ENCODE assay signal across 8 cellular contexts in genomic region chr2:159807183-159808037, GRCh38. TPM values are rescaled to one million over a fixed set of nuclear protein-coding genes. Genes with fewer than 3 reads are reported as not detected.
A peak's percentile ranks its signal among the peaks of the same experiment; 100 is the strongest.
DNase-seq lines count a peak whose midpoint lies in the region; ATAC-seq and TF ChIP-seq lines count a peak whose summit lies in the region.

No MANE protein-coding gene starts in this region.

- peaks cover 4% of the 10 kb centered on the region for H3K4me1 Mint-ChIP-seq in activated CD4-positive, alpha-beta T cell treated with anti-CD3 and anti-CD28 coated beads for 36 hours
- no peaks in the 10 kb centered on the region for H3K4me1 Mint-ChIP-seq in osteocyte (ENCODE audit: unreplicated experiment)

- no peak overlapping the region for H3K27ac Mint-ChIP-seq in activated CD4-positive, alpha-beta T cell treated with anti-CD3 and anti-CD28 coated beads for 36 hours
- H3K27ac Mint-ChIP-seq in osteocyte (ENCODE audit: unreplicated experiment): no peak overlapping the region

- peaks cover 43% of the 10 kb centered on the region for H3K36me3 Mint-ChIP-seq in activated CD4-positive, alpha-beta T cell treated with anti-CD3 and anti-CD28 coated beads for 36 hours (ENCODE audit: low read depth)
- H3K36me3 Mint-ChIP-seq in osteocyte (ENCODE audit: unreplicated experiment): no peaks in the 10 kb centered on the region

- no peak overlapping the region for H3K27ac ChIP-seq in KMS-11

- no peaks in the 10 kb centered on the region for H3K27me3 Mint-ChIP-seq in activated CD4-positive, alpha-beta T cell treated with anti-CD3 and anti-CD28 coated beads for 36 hours
- peaks cover 15% of the 10 kb centered on the region for H3K27me3 Mint-ChIP-seq in osteocyte (ENCODE audit: unreplicated experiment)

- no peaks in the 10 kb centered on the region for H4K20me1 ChIP-seq in KMS-11 (ENCODE audit: insufficient read depth)

- no peak overlapping the region for H3K4me3 Mint-ChIP-seq in activated CD4-positive, alpha-beta T cell treated with anti-CD3 and anti-CD28 coated beads for 36 hours
- no peak overlapping the region for H3K4me3 Mint-ChIP-seq in osteocyte (ENCODE audit: unreplicated experiment)

- intact Hi-C loops in activated CD4-positive, alpha-beta T cell treated with anti-CD3 and anti-CD28 coated beads for 36 hours (cut with DNase I, micrococcal nuclease): loop anchor here (5.0 to 10.0 kb wide), 3 partner anchors 160 to 905 kb away; no protein-coding TSS in a partner anchor

- CTCF ChIA-PET in activated CD4-positive, alpha-beta T cell treated with anti-CD3 and anti-CD28 coated beads for 36 hours (lab: Charles Lee): interaction anchor here (0.6 to 3.0 kb wide), 12 partner anchors 9 to 379 kb away, joined by 3 to 9 read pairs (median 3); no protein-coding TSS in a partner anchor

- H3K9me3 Mint-ChIP-seq in activated CD4-positive, alpha-beta T cell treated with anti-CD3 and anti-CD28 coated beads for 36 hours (ENCODE audit: low read depth): no peaks in the 10 kb centered on the region
- H3K9me3 Mint-ChIP-seq in osteocyte (ENCODE audit: unreplicated experiment): no peaks in the 10 kb centered on the region

- H3K4me2 ChIP-seq in KMS-11: no peak overlapping the region

- H3K36me3 ChIP-seq in KMS-11 (ENCODE audit: insufficient read depth): no peaks in the 10 kb centered on the region

- DNase-seq in activated CD4-positive, alpha-beta T cell treated with anti-CD3 and anti-CD28 coated beads for 36 hours: peak; percentile 41
- DNase-seq in activated CD4-positive, alpha-beta T cell treated with anti-CD3 and anti-CD28 coated beads, Interleukin-2, amount 50 U/mL, for 4 hours: no peak
- DNase-seq in SKM-1 (lab: John Stamatoyannopoulos, UW; ENCODE audit: unreplicated experiment): peak; percentile 39
- DNase-seq in fibroblast of peridontal ligament (ENCODE audit: extremely low read depth): peak; percentile 64
- DNase-seq in osteocyte (ENCODE audit: extremely low spot score, unreplicated experiment): no peak
- no peak for DNase-seq in NK-92 (lab: John Stamatoyannopoulos, UW; ENCODE audit: unreplicated experiment)

- ATAC-seq in activated CD4-positive, alpha-beta T cell treated with anti-CD3 and anti-CD28 coated beads for 36 hours: no peak
- ATAC-seq in HG03139 (IDR thresholded peaks at IDR 0.05; ENCODE audit: unreplicated experiment): no peak

- no peak overlapping the region for H2AFZ ChIP-seq in KMS-11 (ENCODE audit: low read depth)

- no peaks in the 10 kb centered on the region for H3K79me2 ChIP-seq in KMS-11 (ENCODE audit: insufficient read depth, low read depth)

- H3K9ac ChIP-seq in KMS-11: no peak overlapping the region

- POLR2A ChIA-PET in activated CD4-positive, alpha-beta T cell treated with anti-CD3 and anti-CD28 coated beads for 36 hours (lab: Charles Lee): no interaction called here

- no peaks in the 10 kb centered on the region for H3K4me1 ChIP-seq in KMS-11 (ENCODE audit: low read depth, poor library complexity, severe bottlenecking)

- TF ChIP-seq CTCF in KMS-11 (conservative IDR thresholded peaks at IDR 0.05; ENCODE audit: low read depth, low read length): peak; percentile 82
- TF ChIP-seq CTCF in osteocyte (IDR thresholded peaks at IDR 0.05): peak; percentile 79

- H3K4me3 ChIP-seq in KMS-11 (IDR thresholded peaks at IDR 0.05; ENCODE audit: insufficient read depth, low read depth, low read length): no peak overlapping the region

- no peaks in the 10 kb centered on the region for H3K27me3 ChIP-seq in KMS-11 (ENCODE audit: insufficient read depth, low read depth)

RNA-seq across cellular contexts. Expression of gene CD302, which starts 9.4 kb away (rescaled TPM):
- under 1 TPM; 0.47 to 0.57 TPM for total RNA-seq in activated CD4-positive, alpha-beta T cell treated with anti-CD3 and anti-CD28 coated beads for 36 hours
- total RNA-seq in osteocyte: 18.4 and 19.3 TPM in 2 replicates

Comparison
In these comparisons a context has a peak if more than half of its experiments do, and no peak if none do; other contexts are left out.
1. DNase-seq: peak in activated CD4-positive, alpha-beta T cell treated with anti-CD3 and anti-CD28 coated beads for 36 hours (single experiment), SKM-1 (single experiment) and fibroblast of peridontal ligament (single experiment); none in activated CD4-positive, alpha-beta T cell treated with anti-CD3 and anti-CD28 coated beads, Interleukin-2, amount 50 U/mL, for 4 hours (0 of 2), osteocyte (single experiment) and NK-92 (single experiment).
2. RNA of gene CD302, which starts 9.4 kb away (total RNA-seq): 18.4 to 19.3 TPM in osteocyte; 0.47 to 0.57 TPM in activated CD4-positive, alpha-beta T cell treated with anti-CD3 and anti-CD28 coated beads for 36 hours; every median in the first group is over 10 times any median in the second.